Comparison of ENCODE assay signal across 21 cellular contexts in genomic region chr19:19655051-19655594, GRCh38. TPM values are rescaled to one million over a fixed set of nuclear protein-coding genes. Genes with fewer than 3 reads are reported as not detected.
"Had no signal": no experiment of that assay in that cellular context is flagged by ENCODE, and none has a peak within 500 bp of the region (broad histone marks: within the 10 kb centered on the region; RNA-seq: fewer than 3 reads in every experiment).

No MANE protein-coding gene starts in this region.

- DNase-seq: activated CD4-positive, CD25-positive, alpha-beta regulatory T cell treated with anti-CD3 and anti-CD28 coated beads, Interleukin-2, amount 50 U/mL, for 72 hours; activated CD8-positive, alpha-beta memory T cell treated with anti-CD3 and anti-CD28 coated beads, Interleukin-2, amount 10 ng/mL, durations not matched to agents 7 days and 5 days; activated naive CD4-positive, alpha-beta T cell treated with Interleukin-2 at 50 U/mL for 16 hours; activated naive CD8-positive, alpha-beta T cell treated with anti-CD3 and anti-CD28 coated beads, Interleukin-2, amount 50 U/mL, for 24 hours; activated T-cell treated with anti-CD3 and anti-CD28 coated beads, Interleukin-2, amount 50 U/mL, for 1 hour; anterior cingulate cortex; colonic mucosa; endodermal cell; gastrocnemius medialis; head of caudate nucleus; mesendoderm; natural killer cell; retina; T-helper 2 cell; uterus had no signal

- H3K27ac ChIP-seq: colonic mucosa, gastrocnemius medialis, tibial nerve, uterus, VCaP had no signal

- H3K36me3 ChIP-seq: uterus had no signal

- H3K9me3 Mint-ChIP-seq: activated naive CD8-positive, alpha-beta T cell treated with anti-CD3 and anti-CD28 coated beads, Interleukin-2, amount 50 U/mL, for 24 hours; activated T-helper 2 cell treated with anti-CD3 and anti-CD28 coated beads, Interferon-gamma antibody, Interleukin-2, Interleukin-4, amounts not matched to agents 10 μg/mL and 5 μg/mL and 100 μg/mL, durations not matched to agents 14 hours and 24 hours and 36 hours; brain; central memory CD8-positive, alpha-beta T cell; endodermal cell; natural killer cell; stimulated activated naive CD8-positive, alpha-beta T cell treated with anti-CD3 and anti-CD28 coated beads, Interleukin-15, Interleukin-2, amounts not matched to agents 100 ng/mL and 50 ng/mL, for 24 hours had no signal

- H3K27me3 ChIP-seq: colonic mucosa, gastrocnemius medialis, tibial nerve, uterus had no signal

- ATAC-seq: activated CD8-positive, alpha-beta memory T cell treated with anti-CD3 and anti-CD28 coated beads, Interleukin-2, amount 10 ng/mL, durations not matched to agents 7 days and 5 days; activated naive CD8-positive, alpha-beta T cell treated with anti-CD3 and anti-CD28 coated beads, Interleukin-2, amount 50 U/mL, for 24 hours; gastrocnemius medialis; natural killer cell had no signal

- H3K4me1 Mint-ChIP-seq: activated naive CD8-positive, alpha-beta T cell treated with anti-CD3 and anti-CD28 coated beads, Interleukin-2, amount 50 U/mL, for 24 hours; central memory CD8-positive, alpha-beta T cell; endodermal cell had no signal

- H3K27me3 Mint-ChIP-seq: activated CD8-positive, alpha-beta memory T cell treated with anti-CD3 and anti-CD28 coated beads, Interleukin-2, amount 10 ng/mL, durations not matched to agents 7 days and 5 days; activated naive CD8-positive, alpha-beta T cell treated with anti-CD3 and anti-CD28 coated beads, Interleukin-2, amount 50 U/mL, for 24 hours; brain; central memory CD8-positive, alpha-beta T cell; stimulated activated naive CD8-positive, alpha-beta T cell treated with anti-CD3 and anti-CD28 coated beads, Interleukin-15, Interleukin-2, amounts not matched to agents 100 ng/mL and 50 ng/mL, for 24 hours had no signal

- H3K4me1 ChIP-seq: colonic mucosa, gastrocnemius medialis, uterus had no signal

- H3K36me3 Mint-ChIP-seq: natural killer cell had no signal

- H3K27ac Mint-ChIP-seq: activated CD8-positive, alpha-beta memory T cell treated with anti-CD3 and anti-CD28 coated beads, Interleukin-2, amount 10 ng/mL, durations not matched to agents 7 days and 5 days; activated naive CD8-positive, alpha-beta T cell treated with anti-CD3 and anti-CD28 coated beads, Interleukin-2, amount 50 U/mL, for 24 hours; activated T-helper 2 cell treated with anti-CD3 and anti-CD28 coated beads, Interferon-gamma antibody, Interleukin-2, Interleukin-4, amounts not matched to agents 10 μg/mL and 5 μg/mL and 100 μg/mL, durations not matched to agents 14 hours and 24 hours and 36 hours; brain; endodermal cell; natural killer cell; stimulated activated naive CD8-positive, alpha-beta T cell treated with anti-CD3 and anti-CD28 coated beads, Interleukin-15, Interleukin-2, amounts not matched to agents 100 ng/mL and 50 ng/mL, for 24 hours had no signal

- H3K9me3 ChIP-seq: colonic mucosa, gastrocnemius medialis, tibial nerve, uterus had no signal

- H3K4me3 ChIP-seq: colonic mucosa, gastrocnemius medialis, tibial nerve, uterus had no signal

- H3K4me3 Mint-ChIP-seq: activated CD8-positive, alpha-beta memory T cell treated with anti-CD3 and anti-CD28 coated beads, Interleukin-2, amount 10 ng/mL, durations not matched to agents 7 days and 5 days; activated naive CD8-positive, alpha-beta T cell treated with anti-CD3 and anti-CD28 coated beads, Interleukin-2, amount 50 U/mL, for 24 hours; brain; central memory CD8-positive, alpha-beta T cell; endodermal cell; natural killer cell; stimulated activated naive CD8-positive, alpha-beta T cell treated with anti-CD3 and anti-CD28 coated beads, Interleukin-15, Interleukin-2, amounts not matched to agents 100 ng/mL and 50 ng/mL, for 24 hours had no signal

RNA-seq across cellular contexts. Expression of gene PBX4, which starts 36.6 kb away (rescaled TPM):
- total RNA-seq: gastrocnemius medialis had no signal
